Comparison of ENCODE assay signal across 14 cellular contexts in genomic region chr2:220513573-220514288, GRCh38.
"Had no signal": no experiment of that assay in that cellular context is flagged by ENCODE, and none has a peak within 500 bp of the region (broad histone marks: within the 10 kb centered on the region; RNA-seq: fewer than 3 reads in every experiment).

No MANE protein-coding gene starts in this region.

- H3K27ac Mint-ChIP-seq: activated B cell treated with CpG ODN at 0.5 μM for 24 hours, T-helper 17 cell had no signal

- H3K36me3 Mint-ChIP-seq: brain had no signal

- ATAC-seq: gastroesophageal sphincter, left ventricle myocardium superior, pancreas, T-helper 17 cell had no signal

- H3K4me1 Mint-ChIP-seq: activated B cell treated with CpG ODN at 0.5 μM for 24 hours, T-helper 17 cell had no signal

- H3K4me1 ChIP-seq: esophagus squamous epithelium, pancreas, vagina had no signal

- DNase-seq: activated B cell treated with CpG ODN at 0.5 μM for 24 hours; activated CD4-positive, alpha-beta T cell treated with anti-CD3 and anti-CD28 coated beads, Interleukin-2, amount 50 U/mL, for 1 hour; activated naive CD4-positive, alpha-beta T cell treated with anti-CD3 and anti-CD28 coated beads, Interleukin-2, amount 50 U/mL, for 16 hours; activated T-cell treated with anti-CD3 and anti-CD28 coated beads for 4 hours; esophagus squamous epithelium; kidney; left ventricle myocardium superior; pancreas; T-helper 17 cell; thyroid gland had no signal

- H3K4me3 Mint-ChIP-seq: activated B cell treated with CpG ODN at 0.5 μM for 24 hours, brain, T-helper 17 cell had no signal

- H3K27ac ChIP-seq: esophagus squamous epithelium, gastroesophageal sphincter, pancreas, skin epidermis, thyroid gland, vagina had no signal

- H3K27me3 Mint-ChIP-seq: activated B cell treated with CpG ODN at 0.5 μM for 24 hours, brain, T-helper 17 cell had no signal

- H3K9me3 ChIP-seq: esophagus squamous epithelium, gastroesophageal sphincter, pancreas, thyroid gland, vagina had no signal

- H3K27me3 ChIP-seq: esophagus squamous epithelium, gastroesophageal sphincter, pancreas, thyroid gland, vagina had no signal

- H3K4me3 ChIP-seq: esophagus squamous epithelium, gastroesophageal sphincter, pancreas, skin epidermis, thyroid gland, vagina had no signal

- H3K36me3 ChIP-seq: esophagus squamous epithelium, gastroesophageal sphincter, pancreas, thyroid gland, vagina had no signal
